Comparison of ENCODE assay signal across 1 cellular context in genomic region chr10:79238606-79239005, GRCh38.
TF ChIP-seq lines count a peak whose summit lies in the region.

No MANE protein-coding gene starts in this region.

TF ChIP-seq in GM23338, 12 proteins besides CTCF, POLR2A, EP300 and RAD21 (continued from another document):
- TF ChIP-seq CREB1 (CRISPR knock-in tag; IDR thresholded peaks at IDR 0.05; ENCODE audit: low read depth) (no peak), NANOG (IDR thresholded peaks at IDR 0.05; ENCODE audit: borderline replicate concordance) (no peak), REST (IDR thresholded peaks at IDR 0.05; ENCODE audit: unreplicated experiment) (no peak), POLR2AphosphoS5 (IDR thresholded peaks at IDR 0.05; ENCODE audit: low read depth) (no peak), EZH2 (IDR thresholded peaks at IDR 0.05; ENCODE audit: low read depth, unreplicated experiment) (no peak), STAT1 (IDR thresholded peaks at IDR 0.05; ENCODE audit: unreplicated experiment) (no peak), ETS1 (IDR thresholded peaks at IDR 0.05) (no peak), JUNB (IDR thresholded peaks at IDR 0.05; ENCODE audit: unreplicated experiment) (no peak)
